Comparison of ENCODE assay signal across 1 cellular context in the genomic region with DNA sequence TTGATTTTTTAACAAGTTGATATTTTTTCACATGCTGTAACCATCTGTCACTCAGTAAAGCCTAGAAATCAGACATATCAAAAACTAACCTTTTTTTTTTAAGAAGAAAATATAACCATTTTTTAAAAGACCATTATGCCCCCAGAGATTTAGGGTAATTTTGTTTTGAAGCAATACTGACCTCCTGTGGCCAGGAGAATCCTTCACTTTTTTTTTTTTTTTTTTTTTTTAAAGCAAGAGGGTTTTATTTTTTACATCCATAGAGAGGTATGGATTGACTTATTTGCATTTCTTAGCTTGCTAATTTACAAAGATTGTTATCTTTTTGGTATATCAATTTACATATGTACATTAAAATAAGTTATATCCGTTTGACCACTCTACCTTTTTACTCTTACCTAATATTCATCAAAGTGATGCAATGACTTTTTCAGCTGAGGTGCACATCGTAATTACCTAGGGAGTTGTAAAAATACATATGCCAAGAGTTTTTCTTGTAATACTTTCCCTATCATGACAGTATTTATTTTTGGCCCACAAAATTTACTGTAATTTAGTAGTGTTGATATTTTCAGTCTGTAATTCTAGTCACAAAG.
TF ChIP-seq lines count a peak whose summit lies in the region.

No MANE protein-coding gene starts in this region.

TF ChIP-seq in endothelial cell of umbilical vein, 7 proteins besides CTCF, POLR2A, EP300 and RAD21 (continued from another document):
- no peak for TF ChIP-seq MYC (IDR thresholded peaks at IDR 0.05; ENCODE audit: low read depth, low read length)
- no peak for TF ChIP-seq JUN (IDR thresholded peaks at IDR 0.05; ENCODE audit: borderline replicate concordance, insufficient read depth, insufficient read length, low read depth)
